8 cellular contexts compared by ENCODE assay signal in genomic region chr6:4136354-4136831, GRCh38. TPM values are rescaled to one million over a fixed set of nuclear protein-coding genes. Genes with fewer than 3 reads are reported as not detected.
A peak's percentile ranks its signal among the peaks of the same experiment; 100 is the strongest.
DNase-seq lines count a peak whose midpoint lies in the region; ATAC-seq, FAIRE-seq and TF ChIP-seq lines count a peak whose summit lies in the region.

No MANE protein-coding gene starts in this region.

- H3K4me1 ChIP-seq in A549 (peaks cover 8% of the 10 kb centered on the region; the same call in 2 of the 3 replicates), IMR-90 (ENCODE audit: control insufficient read depth, insufficient read depth, low read length) (peaks cover 5% of the 10 kb centered on the region), mucosa of stomach (ENCODE audit: control insufficient read depth, insufficient read depth, low read length) (peaks cover 17% of the 10 kb centered on the region)

- peaks cover 8% of the 10 kb centered on the region for H3K36me3 Mint-ChIP-seq in chondrocyte (ENCODE audit: low read depth)

- no peak for DNase-seq in A549 (ENCODE audit: low read depth in 1 of 2, low spot score in 1 of 2)
- DNase-seq in IMR-90 = no peak
- no peak for DNase-seq in chondrocyte (ENCODE audit: low spot score)
- no peak for DNase-seq in SW480 (ENCODE audit: low spot score)
- DNase-seq in left lobe of liver (ENCODE audit: low spot score) = no peak
- DNase-seq in posterior vena cava (ENCODE audit: low spot score) = no peak

- H2BK5ac ChIP-seq in IMR-90 (ENCODE audit: low read depth, low read length, poor library complexity, severe bottlenecking) = peak overlapping the region; percentile 92

- peak overlapping the region; percentile 43; the same call in 1 of the 2 replicates for H2BK20ac ChIP-seq in IMR-90 (ENCODE audit: low read depth, low read length)

- ATAC-seq in A549 (no peak), IMR-90 (ENCODE audit: low read depth) (no peak), left lobe of liver (no peak), GM18498 (IDR thresholded peaks at IDR 0.05; ENCODE audit: unreplicated experiment) (no peak)

- POLR2A ChIA-PET in A549 (lab: Yijun Ruan, JAX) (interaction anchor here (1.1 to 2.5 kb wide), 6 partner anchors 10 to 118 kb away, joined by 3 to 16 read pairs (median 8); a partner anchor contains a TSS), IMR-90 (lab: Charles Lee; ENCODE audit: unreplicated experiment) (no interaction called here)

- peak overlapping the region; percentile 65 for H3K4me3 ChIP-seq in A549
- H3K4me3 ChIP-seq in IMR-90 (ENCODE audit: insufficient read depth, low read depth, low read length) = peak overlapping the region; percentile 93
- peak overlapping the region; percentile 47 for H3K4me3 ChIP-seq in mucosa of stomach (ENCODE audit: low read length)

- H3K27me3 Mint-ChIP-seq in chondrocyte (ENCODE audit: low read depth) = no peaks in the 10 kb centered on the region

- TF ChIP-seq POLR2A in A549 (IDR thresholded peaks at IDR 0.05; ENCODE audit: low read length) (no peak), IMR-90 (IDR thresholded peaks at IDR 0.05; ENCODE audit: low read depth, low read length) (no peak)

- peaks cover 1% of the 10 kb centered on the region for H3K9me3 Mint-ChIP-seq in chondrocyte (ENCODE audit: low read depth)

- peak overlapping the region; percentile 82 for H2BK120ac ChIP-seq in IMR-90 (ENCODE audit: low read depth, low read length)

- H2AK5ac ChIP-seq in IMR-90 (ENCODE audit: low read depth, low read length) = 0 out of 2 replicates have a peak overlapping the region, but pooled peaks have one; percentile 21

- H4K8ac ChIP-seq in IMR-90 (ENCODE audit: low read depth in 2 of 2, low read length in 2 of 2) = peak overlapping the region; percentile 66 to 83

- peak overlapping the region; percentile 23; the same call in 1 of the 2 replicates for H3K56ac ChIP-seq in IMR-90 (ENCODE audit: extremely low read depth, insufficient read depth, low read length)

- H3K23ac ChIP-seq in IMR-90 (ENCODE audit: low read depth, low read length) = peak overlapping the region; percentile 94

- peaks cover 3% of the 10 kb centered on the region; the same call in 1 of the 2 replicates for H3K9me1 ChIP-seq in IMR-90 (ENCODE audit: insufficient read depth, low read length)

- in situ Hi-C loops in IMR-90 (cut with MboI; ENCODE audit: low sequenced_read_pairs) = no loop called here

- peak overlapping the region; percentile 93 for H3K4ac ChIP-seq in IMR-90 (ENCODE audit: low read depth, low read length)

- dilution Hi-C loops in IMR-90 (cut with HindIII; ENCODE audit: low sequenced_read_pairs, unreplicated experiment) = no loop called here

- 8% methylated on average over 1 of the region's 1 CpG for WGBS in A549 (ENCODE audit: missing lambda C conversion rate)
- no CpG with 5 or more reads among the region's 1 CpG for WGBS in IMR-90 (ENCODE audit: extremely low coverage in 2 of 2, insufficient read length in 1 of 2), 2 experiments

- H3K27ac Mint-ChIP-seq in chondrocyte (ENCODE audit: unreplicated experiment) = peak overlapping the region; percentile 78

- peak overlapping the region; percentile 7; the same call in 1 of the 3 replicates for H2BK15ac ChIP-seq in IMR-90 (ENCODE audit: low read depth, low read length)

- H2AFZ ChIP-seq in IMR-90 (replicated peaks; ENCODE audit: low read length, poor library complexity) = peak overlapping the region; percentile 98

- H3K27me3 ChIP-seq in IMR-90 (ENCODE audit: control insufficient read depth, insufficient read depth, low read length) (no peaks in the 10 kb centered on the region), mucosa of stomach (ENCODE audit: control insufficient read depth, insufficient read depth, low read length) (no peaks in the 10 kb centered on the region)

- peaks cover 4 to 33% of the 10 kb centered on the region in 2 experiments for H3K79me1 ChIP-seq in IMR-90 (ENCODE audit: low read depth in 1 of 2, low read length in 2 of 2)

- H3K27ac ChIP-seq in A549 (peak overlapping the region; percentile 87 to 92), IMR-90 (ENCODE audit: insufficient read depth, low read length) (peak overlapping the region; percentile 95)

- H4K5ac ChIP-seq in IMR-90 (ENCODE audit: low read depth, low read length) = peak overlapping the region; percentile 76; the same call in 1 of the 2 replicates

- peaks cover 20% of the 10 kb centered on the region for H3K4me1 Mint-ChIP-seq in chondrocyte (ENCODE audit: low read depth)

- BruUV-seq in IMR-90 (replicated peaks; lab: Mats Ljungman, UMichigan) = no TSS peak

- peak overlapping the region; percentile 88 for H3K9ac ChIP-seq in IMR-90 (ENCODE audit: low read depth, low read length)
- H3K9ac ChIP-seq in mucosa of stomach (ENCODE audit: low read length) = peak overlapping the region; percentile 56

- peak overlapping the region; percentile 74 for H3K4me3 Mint-ChIP-seq in chondrocyte (ENCODE audit: unreplicated experiment)

- H3K14ac ChIP-seq in IMR-90 (replicated peaks; ENCODE audit: low read depth, low read length) = peak overlapping the region; percentile 90

- H3K36me3 ChIP-seq in IMR-90 (ENCODE audit: control insufficient read depth, insufficient read depth, low read length) = peaks cover 7% of the 10 kb centered on the region; the same call in 1 of the 2 replicates
- H3K36me3 ChIP-seq in mucosa of stomach (ENCODE audit: control insufficient read depth, insufficient read depth, low read length) = peaks cover 5% of the 10 kb centered on the region

- FAIRE-seq in A549 (lab: Jason Lieb, UNC) = no peak

- peak overlapping the region; percentile 86 for H2AK9ac ChIP-seq in IMR-90 (replicated peaks; ENCODE audit: low read depth, low read length, poor library complexity)

- peak overlapping the region; percentile 69; the same call in 1 of the 2 replicates for H3K18ac ChIP-seq in IMR-90 (ENCODE audit: low read depth, low read length)

- no peak for TF ChIP-seq EP300 in A549 (IDR thresholded peaks at IDR 0.05)

- H4K20me1 ChIP-seq in IMR-90 (ENCODE audit: insufficient read depth, low read length) = peaks cover 5% of the 10 kb centered on the region; the same call in 1 of the 2 replicates

- H3K9me3 ChIP-seq in A549 = no peaks in the 10 kb centered on the region
- H3K9me3 ChIP-seq in IMR-90 (ENCODE audit: control insufficient read depth, insufficient read depth, low read length) = no peaks in the 10 kb centered on the region
- no peaks in the 10 kb centered on the region for H3K9me3 ChIP-seq in mucosa of stomach (ENCODE audit: control insufficient read depth, low read length)

- TF ChIP-seq CTCF in A549 (IDR thresholded peaks at IDR 0.05) (no peak), IMR-90 (conservative IDR thresholded peaks at IDR 0.05; ENCODE audit: low read depth, low read length) (no peak), chondrocyte (IDR thresholded peaks at IDR 0.05) (no peak)

- 0 out of 2 replicates have a peak overlapping the region, but pooled peaks have one; percentile 40 for H4K91ac ChIP-seq in IMR-90 (ENCODE audit: insufficient read depth, low read depth, low read length)

- no peak for TF ChIP-seq RAD21 in A549 (conservative IDR thresholded peaks at IDR 0.05 in 1 of 2, IDR thresholded peaks at IDR 0.05 in 1 of 2)
- TF ChIP-seq RAD21 in IMR-90 (IDR thresholded peaks at IDR 0.05; ENCODE audit: low read length) = no peak

- intact Hi-C loops in IMR-90 (cut with micrococcal nuclease) (loop anchor here (1.0 to 10.0 kb wide), 3 partner anchors 74 to 218 kb away; no protein-coding TSS in a partner anchor), posterior vena cava (cut with DNase I) (no loop called here)

- CTCF ChIA-PET in A549 (lab: Yijun Ruan, JAX) (interaction anchor here (0.8 to 5.3 kb wide), 6 partner anchors 9 to 82 kb away, joined by 3 to 28 read pairs (median 7); no protein-coding TSS in a partner anchor), IMR-90 (lab: Yijun Ruan, JAX) (interaction anchor here (1.1 kb wide), 1 partner anchor 19 kb away, joined by 3 read pairs; no protein-coding TSS in a partner anchor)

- H3K4me2 ChIP-seq in A549 = peak overlapping the region; percentile 83
- peak overlapping the region; percentile 95 for H3K4me2 ChIP-seq in IMR-90 (ENCODE audit: low read depth, low read length)

TF ChIP-seq in A549, 52 proteins besides CTCF, POLR2A, EP300 and RAD21 (continues in another document):
- TF ChIP-seq KDM1A (IDR thresholded peaks at IDR 0.05; ENCODE audit: low read depth) (no peak), POLR2AphosphoS2 (conservative IDR thresholded peaks at IDR 0.05; ENCODE audit: low read length) (no peak), EHMT2 (IDR thresholded peaks at IDR 0.05; ENCODE audit: low read depth) (no peak)

TF ChIP-seq in IMR-90, 13 proteins besides CTCF, POLR2A, EP300 and RAD21:
- TF ChIP-seq FOS (IDR thresholded peaks at IDR 0.05; ENCODE audit: low read depth, low read length) (no peak), NFE2L2 (IDR thresholded peaks at IDR 0.05; ENCODE audit: low read depth, low read length) (no peak), CHD1 (IDR thresholded peaks at IDR 0.05; ENCODE audit: low read depth, low read length) (no peak), RCOR1 (IDR thresholded peaks at IDR 0.05; ENCODE audit: insufficient replicate concordance, low read length) (no peak)

RNA-seq across cellular contexts. Expression of gene ECI2, which starts 1.0 kb away (rescaled TPM):
- polyA plus RNA-seq in A549 (2011; rRNA removed) (48.1 and 50.8 TPM in 2 replicates), A549 (2017; fragmentation: RNase III; extraction: RNeasy Plus Mini Kit Qiagen cat#74134 plus additional on column Dnase treatment) (65.0 to 73.6 TPM (median 68.9 TPM) in 3 replicates), IMR-90 (2012; rRNA removed) (51.4 and 64.1 TPM in 2 replicates)
- 20.4 and 24.1 TPM in 2 replicates for polyA plus RNA-seq in A549 (2012; cell fraction: cytosol; rRNA removed)
- 11.7 and 13.6 TPM in 2 replicates for polyA plus RNA-seq in A549 (2012; cell fraction: nucleus; rRNA removed)
- 25.6 and 32.4 TPM in 2 replicates for polyA minus RNA-seq in A549 (2011; rRNA and poly(A)+ RNA removed)
- total RNA-seq in IMR-90 (2012; rRNA removed) (124 and 152 TPM in 2 replicates), chondrocyte (29.0 to 33.7 TPM (median 29.2 TPM) in 3 replicates), left lobe of liver (129 TPM), posterior vena cava (10 to 100 TPM; 33.7 to 33.9 TPM)
- polyA plus RNA-seq in IMR-90 (2012; cell fraction: cytosol; rRNA removed) = 21.0 and 27.6 TPM in 2 replicates
- 12.1 and 49.5 TPM in 2 replicates for polyA plus RNA-seq in IMR-90 (2012; cell fraction: nucleus; rRNA removed; ENCODE audit: low replicate concordance)

RNA-seq across cellular contexts. Expression of gene FAM217A, which starts 57.5 kb away (rescaled TPM):
- polyA plus RNA-seq in A549 (2011; rRNA removed) (not detected in 2 replicates), A549 (2017; fragmentation: RNase III; extraction: RNeasy Plus Mini Kit Qiagen cat#74134 plus additional on column Dnase treatment) (not detected in 3 replicates), IMR-90 (2012; rRNA removed) (not detected in 2 replicates)
- not detected in 2 replicates for polyA plus RNA-seq in A549 (2012; cell fraction: cytosol; rRNA removed)
- polyA plus RNA-seq in A549 (2012; cell fraction: nucleus; rRNA removed) = not detected in 2 replicates
- polyA minus RNA-seq in A549 (2011; rRNA and poly(A)+ RNA removed) = not detected in 2 replicates
- total RNA-seq in IMR-90 (2012; rRNA removed) (not detected in 2 replicates), chondrocyte (not detected in 3 replicates), left lobe of liver (not detected), posterior vena cava (not detected)
- polyA plus RNA-seq in IMR-90 (2012; cell fraction: cytosol; rRNA removed) = not detected in 2 replicates
- polyA plus RNA-seq in IMR-90 (2012; cell fraction: nucleus; rRNA removed; ENCODE audit: low replicate concordance) = not detected in 2 replicates
